9 cellular contexts compared by ENCODE assay signal in genomic region chr17:49223517-49224197, GRCh38. TPM values are rescaled to one million over a fixed set of nuclear protein-coding genes. Genes with fewer than 3 reads are reported as not detected.
A peak's percentile ranks its signal among the peaks of the same experiment; 100 is the strongest.
DNase-seq lines count a peak whose midpoint lies in the region; ATAC-seq, FAIRE-seq and TF ChIP-seq lines count a peak whose summit lies in the region.
"Had no signal": no experiment of that assay in that cellular context is flagged by ENCODE, and none has a peak within 500 bp of the region (broad histone marks: within the 10 kb centered on the region; RNA-seq: fewer than 3 reads in every experiment).

No MANE protein-coding gene starts in this region.

- no peak overlapping the region for H2AFZ ChIP-seq in GM23248

- FAIRE-seq in A549 (lab: Jason Lieb, UNC): peak; percentile 51

- H3K36me3 Mint-ChIP-seq in activated naive CD4-positive, alpha-beta T cell treated with anti-CD3 and anti-CD28 coated beads for 36 hours (ENCODE audit: low read depth): peaks cover 11% of the 10 kb centered on the region

- peak; percentile 52 to 87 for DNase-seq in A549 (ENCODE audit: low read depth in 1 of 2, low spot score in 1 of 2)
- peak; percentile 50 for DNase-seq in GM23248
- peak; percentile 75 for DNase-seq in RPMI8226
- DNase-seq in activated naive CD4-positive, alpha-beta T cell treated with anti-CD3 and anti-CD28 coated beads for 36 hours: peak; percentile 81
- peak; percentile 89 for DNase-seq in cardiac septum (ENCODE audit: low spot score)
- no peak for DNase-seq in retinal pigment epithelial cell (ENCODE audit: low read depth)

- H3K27me3 Mint-ChIP-seq in activated naive CD4-positive, alpha-beta T cell treated with anti-CD3 and anti-CD28 coated beads for 36 hours (ENCODE audit: low read depth): peaks cover 10% of the 10 kb centered on the region

- ATAC-seq in A549 (peak; percentile 36 to 77; a peak in 4 of 6 replicates), GM19452 (IDR thresholded peaks at IDR 0.05; ENCODE audit: unreplicated experiment) (no peak), HG03159 (IDR thresholded peaks at IDR 0.05; ENCODE audit: unreplicated experiment) (no peak)

- 29% methylated on average over 31 of the region's 31 CpGs for WGBS in A549 (ENCODE audit: missing lambda C conversion rate)
- 3 to 4% methylated on average over 29 to 31 of the region's 31 CpGs for WGBS in GM23248 (ENCODE audit: low coverage in 1 of 2, low lambda C conversion rate in 2 of 2, missing lambda C conversion rate in 2 of 2), 2 experiments

- peaks cover 45% of the 10 kb centered on the region for H3K27me3 ChIP-seq in GM23248 (replicated peaks; ENCODE audit: insufficient read depth)

- POLR2A ChIA-PET in A549 (lab: Yijun Ruan, JAX): interaction anchor here (0.9 kb wide), 1 partner anchor 67 kb away, joined by 5 read pairs; no protein-coding TSS in a partner anchor

- H3K4me1 Mint-ChIP-seq in activated naive CD4-positive, alpha-beta T cell treated with anti-CD3 and anti-CD28 coated beads for 36 hours (ENCODE audit: low read depth): peaks cover 28% of the 10 kb centered on the region

- H3K4me1 ChIP-seq in A549: peaks cover 11% of the 10 kb centered on the region
- H3K4me1 ChIP-seq in GM23248 (ENCODE audit: insufficient read depth): no peaks in the 10 kb centered on the region

- H3K4me2 ChIP-seq in A549 (peak overlapping the region; percentile 60), GM23248 (ENCODE audit: unreplicated experiment) (no peak overlapping the region)

- in situ Hi-C loops in GM23248 (cut with MboI): no loop called here

- H3K79me2 ChIP-seq in GM23248 (ENCODE audit: insufficient read depth): no peaks in the 10 kb centered on the region

- intact Hi-C loops in activated naive CD4-positive, alpha-beta T cell treated with anti-CD3 and anti-CD28 coated beads for 36 hours (cut with micrococcal nuclease): no loop called here
- intact Hi-C loops in cardiac septum (cut with DNase I): loop anchor here (5.0 kb wide), 1 partner anchor 41 kb away; no protein-coding TSS in a partner anchor

- H3K36me3 ChIP-seq in GM23248 (ENCODE audit: low read depth): no peaks in the 10 kb centered on the region

- H3K27ac ChIP-seq in A549 (0 out of 6 replicates have a peak overlapping the region, but pooled peaks of 1 of the 2 experiments have one; percentile 10), GM23248 (no peak overlapping the region)

- no peaks in the 10 kb centered on the region for H3F3A ChIP-seq in GM23248 (ENCODE audit: insufficient read depth)

- H3K27ac Mint-ChIP-seq in activated naive CD4-positive, alpha-beta T cell treated with anti-CD3 and anti-CD28 coated beads for 36 hours: peak overlapping the region; percentile 19

- CTCF ChIA-PET in A549 (lab: Yijun Ruan, JAX): interaction anchor here (0.8 to 12.3 kb wide), 12 partner anchors 10 to 332 kb away, joined by 3 to 224 read pairs (median 8); partner anchors contain the start of genes ABI3 and GNGT2
- CTCF ChIA-PET in activated naive CD4-positive, alpha-beta T cell treated with anti-CD3 and anti-CD28 coated beads for 36 hours (lab: Charles Lee): interaction anchor here (1.0 to 3.0 kb wide), 4 partner anchors 9 to 43 kb away, joined by 3 to 14 read pairs (median 4); no protein-coding TSS in a partner anchor

- H3K4me3 Mint-ChIP-seq in activated naive CD4-positive, alpha-beta T cell treated with anti-CD3 and anti-CD28 coated beads for 36 hours: peak overlapping the region; percentile 63

- H4K20me1 ChIP-seq in GM23248 (ENCODE audit: insufficient read depth): no peaks in the 10 kb centered on the region

- H3K9ac ChIP-seq in GM23248: no peak overlapping the region

- 0 out of 3 replicates have a peak overlapping the region, but pooled peaks have one; percentile 0 for H3K4me3 ChIP-seq in A549
- H3K4me3 ChIP-seq in GM23248: no peak overlapping the region
- H3K4me3 ChIP-seq in retinal pigment epithelial cell (ENCODE audit: low read length): no peak overlapping the region

- H3K9me3 Mint-ChIP-seq in activated naive CD4-positive, alpha-beta T cell treated with anti-CD3 and anti-CD28 coated beads for 36 hours: no peaks in the 10 kb centered on the region

- no peak for TF ChIP-seq POLR2A in A549 (IDR thresholded peaks at IDR 0.05; ENCODE audit: low read length)

- TF ChIP-seq CTCF in A549 (IDR thresholded peaks at IDR 0.05): peak; percentile 74
- peak; percentile 93 for TF ChIP-seq CTCF in retinal pigment epithelial cell (conservative IDR thresholded peaks at IDR 0.05; ENCODE audit: low read depth, low read length)

- no peak for TF ChIP-seq EP300 in A549 (IDR thresholded peaks at IDR 0.05)

- peak; percentile 51 to 56 for TF ChIP-seq RAD21 in A549 (conservative IDR thresholded peaks at IDR 0.05 in 1 of 2, IDR thresholded peaks at IDR 0.05 in 1 of 2)

- H3K9me3 ChIP-seq in A549 (no peaks in the 10 kb centered on the region), GM23248 (ENCODE audit: low read depth) (no peaks in the 10 kb centered on the region)

- no peaks in the 10 kb centered on the region for H3K9me2 ChIP-seq in GM23248 (ENCODE audit: insufficient read depth)

TF ChIP-seq in A549, 52 proteins besides CTCF, POLR2A, EP300 and RAD21:
- TF ChIP-seq SMC3 (IDR thresholded peaks at IDR 0.05): peak; percentile 69
- no peak for TF ChIP-seq HMGXB4 (CRISPR knock-in tag; IDR thresholded peaks at IDR 0.05; ENCODE audit: borderline replicate concordance)

RNA-seq across cellular contexts. Expression of gene PHOSPHO1, which starts 6.9 kb away (rescaled TPM):
- polyA plus RNA-seq in A549 (2011; rRNA removed): 0.32 and 0.34 TPM in 2 replicates
- polyA plus RNA-seq in A549 (2012; cell fraction: cytosol; rRNA removed): 0.78 and 0.97 TPM in 2 replicates
- 0.92 and 0.97 TPM in 2 replicates for polyA plus RNA-seq in A549 (2012; cell fraction: nucleus; rRNA removed)
- 0.98 to 1.6 TPM (median 1.1 TPM) in 3 replicates for polyA plus RNA-seq in A549 (2017; fragmentation: RNase III; extraction: RNeasy Plus Mini Kit Qiagen cat#74134 plus additional on column Dnase treatment)
- 0.10 and 0.70 TPM in 2 replicates for polyA minus RNA-seq in A549 (2011; rRNA and poly(A)+ RNA removed)
- total RNA-seq in GM23248 (2014; rRNA removed; shearing (Covaris generic)): not detected in 2 replicates
- not detected in 2 replicates for polyA plus RNA-seq in GM23248 (2016; fragmentation: Nextera tagmentation; extraction: Ambion mirVana)
- total RNA-seq in activated naive CD4-positive, alpha-beta T cell treated with anti-CD3 and anti-CD28 coated beads for 36 hours: not detected
- total RNA-seq in cardiac septum: 3.8 TPM

RNA-seq across cellular contexts. Expression of gene ABI3, which starts 13.2 kb away (rescaled TPM):
- not detected in 2 replicates for polyA plus RNA-seq in A549 (2011; rRNA removed)
- polyA plus RNA-seq in A549 (2012; cell fraction: cytosol; rRNA removed): not detected in 2 replicates
- 0.02 TPM in 1 of 2 replicates, not detected in the other for polyA plus RNA-seq in A549 (2012; cell fraction: nucleus; rRNA removed)
- polyA plus RNA-seq in A549 (2017; fragmentation: RNase III; extraction: RNeasy Plus Mini Kit Qiagen cat#74134 plus additional on column Dnase treatment): not detected in 3 replicates
- polyA minus RNA-seq in A549 (2011; rRNA and poly(A)+ RNA removed): not detected in 2 replicates
- total RNA-seq in GM23248 (2014; rRNA removed; shearing (Covaris generic)): not detected in 2 replicates
- polyA plus RNA-seq in GM23248 (2016; fragmentation: Nextera tagmentation; extraction: Ambion mirVana): 0.37 TPM in 1 of 2 replicates, not detected in the other
- 10 to 100 TPM; 18.7 to 18.9 TPM for total RNA-seq in activated naive CD4-positive, alpha-beta T cell treated with anti-CD3 and anti-CD28 coated beads for 36 hours
- 6.0 TPM for total RNA-seq in cardiac septum
- total RNA-seq: renal cortical epithelial cell had no signal

RNA-seq across cellular contexts. Expression of gene GNGT2, which starts 13.3 kb away (rescaled TPM):
- polyA plus RNA-seq in A549 (2011; rRNA removed) (not detected in 2 replicates), A549 (2017; fragmentation: RNase III; extraction: RNeasy Plus Mini Kit Qiagen cat#74134 plus additional on column Dnase treatment) (0.25 to 0.34 TPM (median 0.31 TPM) in 3 replicates), GM23248 (2016; fragmentation: Nextera tagmentation; extraction: Ambion mirVana) (not detected in 2 replicates)
- 0.04 and 0.21 TPM in 2 replicates for polyA plus RNA-seq in A549 (2012; cell fraction: cytosol; rRNA removed)
- not detected in 2 replicates for polyA plus RNA-seq in A549 (2012; cell fraction: nucleus; rRNA removed)
- polyA minus RNA-seq in A549 (2011; rRNA and poly(A)+ RNA removed): not detected in 2 replicates
- total RNA-seq in GM23248 (2014; rRNA removed; shearing (Covaris generic)): not detected in 2 replicates
- 10 to 100 TPM; 40.3 to 41.3 TPM for total RNA-seq in activated naive CD4-positive, alpha-beta T cell treated with anti-CD3 and anti-CD28 coated beads for 36 hours
- total RNA-seq in cardiac septum: 1.2 TPM
- total RNA-seq: renal cortical epithelial cell had no signal

Comparison
In these comparisons a context has a peak if more than half of its experiments do, and no peak if none do; other contexts are left out.
1. ATAC-seq: peak in A549 (2 of 2); none in GM19452 (single experiment) and HG03159 (single experiment).
2. RNA of gene GNGT2, which starts 13.3 kb away (total RNA-seq): 40.3 to 41.3 TPM in activated naive CD4-positive, alpha-beta T cell treated with anti-CD3 and anti-CD28 coated beads for 36 hours; 1.2 TPM in cardiac septum (single experiment) and not detected in GM23248; every median in the first group is over 10 times any median in the second.